ENCODE assay signal across 2 cellular contexts in the genomic region with DNA sequence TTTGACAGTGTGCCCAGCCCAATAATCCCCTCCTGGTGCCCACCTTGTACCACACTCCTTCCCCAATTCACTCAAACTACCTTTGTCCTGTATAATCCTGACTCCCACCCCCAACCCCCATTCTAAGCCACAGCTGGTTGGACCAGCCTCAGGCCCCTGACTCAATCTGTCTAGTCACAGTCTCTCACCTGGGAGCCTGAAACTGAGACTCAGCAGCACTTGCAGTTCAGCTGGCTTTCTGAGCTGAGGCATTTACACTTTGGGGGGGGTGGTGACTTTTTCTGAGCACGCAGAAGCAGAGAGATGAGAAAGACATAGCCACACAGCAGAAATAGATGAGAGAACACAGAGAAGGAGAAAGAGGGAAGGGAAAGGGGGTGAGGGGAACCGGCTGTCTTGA.
TF ChIP-seq lines count a peak whose summit lies in the region.

No MANE protein-coding gene starts in this region.

TF ChIP-seq in HepG2, 621 proteins besides CTCF, POLR2A, EP300 and RAD21 (continued from another document):
- TF ChIP-seq, protein P1, sequence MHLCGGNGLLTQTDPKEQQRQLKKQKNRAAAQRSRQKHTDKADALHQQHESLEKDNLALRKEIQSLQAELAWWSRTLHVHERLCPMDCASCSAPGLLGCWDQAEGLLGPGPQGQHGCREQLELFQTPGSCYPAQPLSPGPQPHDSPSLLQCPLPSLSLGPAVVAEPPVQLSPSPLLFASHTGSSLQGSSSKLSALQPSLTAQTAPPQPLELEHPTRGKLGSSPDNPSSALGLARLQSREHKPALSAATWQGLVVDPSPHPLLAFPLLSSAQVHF (CRISPR knock-in tag; IDR thresholded peaks at IDR 0.05) = no peak
- TF ChIP-seq ZNF138 (CRISPR knock-in tag; IDR thresholded peaks at IDR 0.05; ENCODE audit: low read depth) = no peak
- TF ChIP-seq HOXA9 (CRISPR knock-in tag; IDR thresholded peaks at IDR 0.05; ENCODE audit: borderline replicate concordance) = no peak

TF ChIP-seq in SK-N-SH treated with all-trans-retinoic acid at 6 μM for 48 hours, 23 proteins besides CTCF, POLR2A, EP300 and RAD21 (continued from another document):
- TF ChIP-seq, protein P2, sequence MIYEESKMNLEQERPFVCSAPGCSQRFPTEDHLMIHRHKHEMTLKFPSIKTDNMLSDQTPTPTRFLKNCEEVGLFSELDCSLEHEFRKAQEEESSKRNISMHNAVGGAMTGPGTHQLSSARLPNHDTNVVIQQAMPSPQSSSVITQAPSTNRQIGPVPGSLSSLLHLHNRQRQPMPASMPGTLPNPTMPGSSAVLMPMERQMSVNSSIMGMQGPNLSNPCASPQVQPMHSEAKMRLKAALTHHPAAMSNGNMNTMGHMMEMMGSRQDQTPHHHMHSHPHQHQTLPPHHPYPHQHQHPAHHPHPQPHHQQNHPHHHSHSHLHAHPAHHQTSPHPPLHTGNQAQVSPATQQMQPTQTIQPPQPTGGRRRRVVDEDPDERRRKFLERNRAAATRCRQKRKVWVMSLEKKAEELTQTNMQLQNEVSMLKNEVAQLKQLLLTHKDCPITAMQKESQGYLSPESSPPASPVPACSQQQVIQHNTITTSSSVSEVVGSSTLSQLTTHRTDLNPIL (CRISPR knock-in tag; IDR thresholded peaks at IDR 0.05; ENCODE audit: low read depth) = no peak
- TF ChIP-seq, protein P3, sequence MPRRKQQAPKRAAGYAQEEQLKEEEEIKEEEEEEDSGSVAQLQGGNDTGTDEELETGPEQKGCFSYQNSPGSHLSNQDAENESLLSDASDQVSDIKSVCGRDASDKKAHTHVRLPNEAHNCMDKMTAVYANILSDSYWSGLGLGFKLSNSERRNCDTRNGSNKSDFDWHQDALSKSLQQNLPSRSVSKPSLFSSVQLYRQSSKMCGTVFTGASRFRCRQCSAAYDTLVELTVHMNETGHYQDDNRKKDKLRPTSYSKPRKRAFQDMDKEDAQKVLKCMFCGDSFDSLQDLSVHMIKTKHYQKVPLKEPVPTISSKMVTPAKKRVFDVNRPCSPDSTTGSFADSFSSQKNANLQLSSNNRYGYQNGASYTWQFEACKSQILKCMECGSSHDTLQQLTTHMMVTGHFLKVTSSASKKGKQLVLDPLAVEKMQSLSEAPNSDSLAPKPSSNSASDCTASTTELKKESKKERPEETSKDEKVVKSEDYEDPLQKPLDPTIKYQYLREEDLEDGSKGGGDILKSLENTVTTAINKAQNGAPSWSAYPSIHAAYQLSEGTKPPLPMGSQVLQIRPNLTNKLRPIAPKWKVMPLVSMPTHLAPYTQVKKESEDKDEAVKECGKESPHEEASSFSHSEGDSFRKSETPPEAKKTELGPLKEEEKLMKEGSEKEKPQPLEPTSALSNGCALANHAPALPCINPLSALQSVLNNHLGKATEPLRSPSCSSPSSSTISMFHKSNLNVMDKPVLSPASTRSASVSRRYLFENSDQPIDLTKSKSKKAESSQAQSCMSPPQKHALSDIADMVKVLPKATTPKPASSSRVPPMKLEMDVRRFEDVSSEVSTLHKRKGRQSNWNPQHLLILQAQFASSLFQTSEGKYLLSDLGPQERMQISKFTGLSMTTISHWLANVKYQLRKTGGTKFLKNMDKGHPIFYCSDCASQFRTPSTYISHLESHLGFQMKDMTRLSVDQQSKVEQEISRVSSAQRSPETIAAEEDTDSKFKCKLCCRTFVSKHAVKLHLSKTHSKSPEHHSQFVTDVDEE (CRISPR knock-in tag; IDR thresholded peaks at IDR 0.05) = no peak
TF ChIP-seq in SK-N-SH treated with all-trans-retinoic acid at 6 μM for 48 hours: peak in this region for 0.
